ENCODE assay signal across 1 cellular context in genomic region chr2:202693503-202693902, GRCh38.
TF ChIP-seq lines count a peak whose summit lies in the region.

No MANE protein-coding gene starts in this region.

TF ChIP-seq in IMR-90, 13 proteins besides CTCF, POLR2A, EP300 and RAD21:
- TF ChIP-seq CEBPB (IDR thresholded peaks at IDR 0.05; ENCODE audit: low read depth, low read length) (no peak), NFE2L2 (IDR thresholded peaks at IDR 0.05; ENCODE audit: low read depth, low read length) (no peak), CHD1 (IDR thresholded peaks at IDR 0.05; ENCODE audit: low read depth, low read length) (no peak)
